ENCODE assay signal across 1 cellular context in genomic region chr12:54074308-54074707, GRCh38.
TF ChIP-seq lines count a peak whose summit lies in the region.

No MANE protein-coding gene starts in this region.

TF ChIP-seq in GM23338, 12 proteins besides CTCF, POLR2A, EP300 and RAD21 (continued from another document):
- TF ChIP-seq ZNF462 (CRISPR knock-in tag; IDR thresholded peaks at IDR 0.05): no peak
- no peak for TF ChIP-seq REST (IDR thresholded peaks at IDR 0.05; ENCODE audit: unreplicated experiment)
- TF ChIP-seq NANOG (IDR thresholded peaks at IDR 0.05; ENCODE audit: borderline replicate concordance): no peak
